Comparison of ENCODE assay signal across 8 cellular contexts in the genomic region with DNA sequence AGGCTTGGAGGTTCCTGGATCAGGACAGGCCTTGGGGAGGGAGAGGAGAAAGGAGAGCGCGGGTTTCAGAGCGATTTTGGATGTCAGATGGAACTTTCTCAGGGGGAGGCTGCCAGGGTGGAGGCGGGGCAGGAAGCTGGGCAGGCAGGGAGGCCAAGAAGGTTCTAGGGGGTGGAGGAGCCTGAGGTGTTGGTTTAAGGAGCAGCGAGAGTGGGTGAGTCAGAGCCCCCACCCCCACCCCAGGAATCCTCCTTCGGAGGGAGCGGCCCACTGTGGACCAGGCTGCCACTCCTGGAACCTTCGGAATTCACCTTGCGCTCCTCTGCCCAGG. TPM values are rescaled to one million over a fixed set of nuclear protein-coding genes. Genes with fewer than 3 reads are reported as not detected.
DNase-seq lines count a peak whose midpoint lies in the region; ATAC-seq and TF ChIP-seq lines count a peak whose summit lies in the region.

No MANE protein-coding gene starts in this region.

- DNase-seq in HCEC 1CT: peak; percentile 80
- peak; percentile 78 for DNase-seq in UCSD-AML1 (lab: John Stamatoyannopoulos, UW; ENCODE audit: unreplicated experiment)
- peak; percentile 86 for DNase-seq in fibroblast of the aortic adventitia (ENCODE audit: low read depth)
- peak; percentile 49 for DNase-seq in non-pigmented ciliary epithelial cell (ENCODE audit: low read depth)
- no peak for DNase-seq in NCI-H2196 treated with DMSO at 0.1 percent for 48 hours (lab: John Stamatoyannopoulos, UW; ENCODE audit: unreplicated experiment)
- DNase-seq in DMS79 (lab: John Stamatoyannopoulos, UW): no peak
- DNase-seq in NCI-H1436 (lab: John Stamatoyannopoulos, UW): no peak

- no peak for TF ChIP-seq CTCF in fibroblast of the aortic adventitia (IDR thresholded peaks at IDR 0.05; ENCODE audit: insufficient read depth, low read length)

- peak overlapping the region; percentile 17 for H3K4me3 ChIP-seq in fibroblast of the aortic adventitia (ENCODE audit: low read depth, low read length)

- no peak for ATAC-seq in HG03045 (IDR thresholded peaks at IDR 0.05; ENCODE audit: unreplicated experiment)

RNA-seq across cellular contexts. Expression of gene NOP53, which starts 15.9 kb away (rescaled TPM):
- 105 and 151 TPM in 2 replicates for total RNA-seq in fibroblast of the aortic adventitia (ENCODE audit: low replicate concordance)

RNA-seq across cellular contexts. Expression of gene EHD2, which starts 16.2 kb away (rescaled TPM):
- 70.4 and 110 TPM in 2 replicates for total RNA-seq in fibroblast of the aortic adventitia (ENCODE audit: low replicate concordance)

RNA-seq across cellular contexts. Expression of gene SELENOW, which starts 49.1 kb away (rescaled TPM):
- total RNA-seq in fibroblast of the aortic adventitia (ENCODE audit: low replicate concordance): 62.9 and 154 TPM in 2 replicates

Comparison
In these comparisons a context has a peak if more than half of its experiments do, and no peak if none do; other contexts are left out.
1. DNase-seq: peak in HCEC 1CT (single experiment), UCSD-AML1 (single experiment), fibroblast of the aortic adventitia (single experiment) and non-pigmented ciliary epithelial cell (single experiment); none in NCI-H2196 treated with DMSO at 0.1 percent for 48 hours (single experiment), DMS79 (single experiment) and NCI-H1436 (single experiment).